In genomic region chr1:216464489-216464888, GRCh38 we compare ENCODE assay signal across 16 cellular contexts. TPM values are rescaled to one million over a fixed set of nuclear protein-coding genes. Genes with fewer than 3 reads are reported as not detected.
DNase-seq lines count a peak whose midpoint lies in the region; ATAC-seq, FAIRE-seq and TF ChIP-seq lines count a peak whose summit lies in the region.
"Had no signal": no experiment of that assay in that cellular context is flagged by ENCODE, and none has a peak within 500 bp of the region (broad histone marks: within the 10 kb centered on the region; RNA-seq: fewer than 3 reads in every experiment).

No MANE protein-coding gene starts in this region.

- no peaks in the 10 kb centered on the region for H3K79me2 ChIP-seq in fibroblast of lung (ENCODE audit: control insufficient read depth, insufficient read depth, low read length)
- H3K79me2 ChIP-seq in smooth muscle cell (ENCODE audit: low read depth) = no peaks in the 10 kb centered on the region

- H3K27ac ChIP-seq in fibroblast of lung (ENCODE audit: insufficient read depth, low read length) (no peak overlapping the region), smooth muscle cell (ENCODE audit: low read depth) (peak overlapping the region; percentile 73)
- H3K27ac ChIP-seq: heart right ventricle, suprapubic skin, VCaP had no signal

- H3K4me1 ChIP-seq in fibroblast of lung (ENCODE audit: control insufficient read depth, extremely low read depth, insufficient read depth, low read length) = peaks cover 12% of the 10 kb centered on the region
- H3K4me1 ChIP-seq in smooth muscle cell (ENCODE audit: low read depth) = peaks cover 9% of the 10 kb centered on the region
- H3K4me1 ChIP-seq: suprapubic skin had no signal

- H3F3A ChIP-seq in smooth muscle cell (ENCODE audit: low read depth) = peaks cover 10% of the 10 kb centered on the region

- no peak for ATAC-seq in GM18858 (IDR thresholded peaks at IDR 0.05; ENCODE audit: unreplicated experiment)
- no peak for ATAC-seq in GM18517 (IDR thresholded peaks at IDR 0.05; ENCODE audit: unreplicated experiment)
- ATAC-seq: activated naive CD8-positive, alpha-beta T cell treated with anti-CD3 and anti-CD28 coated beads, Interleukin-2, amount 50 U/mL, for 24 hours; HCT116; heart right ventricle had no signal

- H3K4me2 ChIP-seq in fibroblast of lung (ENCODE audit: extremely low read depth, insufficient read depth, low read length) = no peak overlapping the region
- peak overlapping the region; percentile 61 for H3K4me2 ChIP-seq in smooth muscle cell

- H4K20me1 ChIP-seq in fibroblast of lung (ENCODE audit: control insufficient read depth, extremely low read depth, insufficient read depth, low read length) (no peaks in the 10 kb centered on the region), smooth muscle cell (ENCODE audit: low read depth) (no peaks in the 10 kb centered on the region)

- H2AFZ ChIP-seq in fibroblast of lung (ENCODE audit: low read length) = no peak overlapping the region
- H2AFZ ChIP-seq in smooth muscle cell (ENCODE audit: low read depth) = no peak overlapping the region

- no peak overlapping the region for H3K9ac ChIP-seq in fibroblast of lung (ENCODE audit: insufficient read depth, low read length)
- no peak overlapping the region for H3K9ac ChIP-seq in smooth muscle cell (ENCODE audit: low read depth)

- H3K9me3 ChIP-seq in fibroblast of lung (ENCODE audit: control insufficient read depth, insufficient read depth, low read depth, low read length) (no peaks in the 10 kb centered on the region), smooth muscle cell (replicated peaks; ENCODE audit: low read depth) (no peaks in the 10 kb centered on the region)
- H3K9me3 ChIP-seq: heart right ventricle, suprapubic skin had no signal

- TF ChIP-seq CTCF in fibroblast of lung (conservative IDR thresholded peaks at IDR 0.05 in 1 of 2, IDR thresholded peaks at IDR 0.05 in 1 of 2; ENCODE audit: low read depth in 1 of 2, low read length in 2 of 2) = no peak
- TF ChIP-seq CTCF in smooth muscle cell (IDR thresholded peaks at IDR 0.05; ENCODE audit: borderline replicate concordance, insufficient read depth, poor library complexity, severe bottlenecking) = no peak

- whole genome bisulfite sequencing in smooth muscle cell (ENCODE audit: low lambda C conversion rate) = 13% methylated on average over 1 of the region's 1 CpG

- no peak for FAIRE-seq in GM19239 (lab: Jason Lieb, UNC)

- H3K27me3 ChIP-seq in fibroblast of lung (ENCODE audit: control insufficient read depth, insufficient read depth, low read length) = no peaks in the 10 kb centered on the region
- H3K27me3 ChIP-seq in smooth muscle cell (ENCODE audit: low read depth) = no peaks in the 10 kb centered on the region
- H3K27me3 ChIP-seq: heart right ventricle, suprapubic skin had no signal

- H3K36me3 ChIP-seq in fibroblast of lung (ENCODE audit: control insufficient read depth, insufficient read depth, low read length) (no peaks in the 10 kb centered on the region), smooth muscle cell (ENCODE audit: low read depth) (no peaks in the 10 kb centered on the region)
- H3K36me3 ChIP-seq: heart right ventricle, suprapubic skin had no signal

- H3K4me3 ChIP-seq in fibroblast of lung (replicated peaks in 1 of 4; ENCODE audit: control extremely low read depth in 1 of 4, insufficient read depth in 1 of 4, low read depth in 3 of 4, low read length in 4 of 4) (no peak overlapping the region), smooth muscle cell (no peak overlapping the region)
- H3K4me3 ChIP-seq: heart right ventricle, suprapubic skin had no signal

- peak; percentile 44 for DNase-seq in GM04503 (ENCODE audit: low read depth)
- peak; percentile 62 for DNase-seq in RPMI7951 (ENCODE audit: low read depth)
- peak; percentile 95 to 98 for DNase-seq in fibroblast of lung (ENCODE audit: low read depth in 2 of 2)
- DNase-seq in smooth muscle cell (lab: John Stamatoyannopoulos, UW; ENCODE audit: unreplicated experiment) = no peak
- DNase-seq in GM19239 (ENCODE audit: insufficient read length, low spot score) = no peak
- DNase-seq: activated naive CD8-positive, alpha-beta T cell treated with anti-CD3 and anti-CD28 coated beads, Interleukin-2, amount 50 U/mL, for 24 hours; DMS 273 treated with DMSO at 0.1 percent for 48 hours; heart right ventricle; NCI-H1105; NCI-H446; SHP77 had no signal

RNA-seq across cellular contexts. Expression of gene USH2A, which starts 41.2 kb away (rescaled TPM):
- under 0.01 TPM in 2 replicates for total RNA-seq in RPMI7951 (2014; rRNA removed; shearing (Covaris generic))
- total RNA-seq in fibroblast of lung = under 0.01 TPM in 2 replicates
- polyA plus RNA-seq in fibroblast of lung = 0.01 TPM in 2 replicates
- polyA plus RNA-seq in fibroblast of lung (2012) = 0.01 TPM in 1 of 2 replicates, not detected in the other
- polyA minus RNA-seq in fibroblast of lung (ENCODE audit: low replicate concordance) = not detected in 2 replicates
- total RNA-seq in smooth muscle cell = under 0.01 TPM in 1 of 2 replicates, not detected in the other
- polyA plus RNA-seq in smooth muscle cell = not detected in 2 replicates

Comparison
In these comparisons a context has a peak if more than half of its experiments do, and no peak if none do; other contexts are left out.
1. DNase-seq: peak in GM04503 (single experiment), RPMI7951 (single experiment) and fibroblast of lung (2 of 2); none in smooth muscle cell (single experiment) and GM19239 (single experiment).